In the genomic region with DNA sequence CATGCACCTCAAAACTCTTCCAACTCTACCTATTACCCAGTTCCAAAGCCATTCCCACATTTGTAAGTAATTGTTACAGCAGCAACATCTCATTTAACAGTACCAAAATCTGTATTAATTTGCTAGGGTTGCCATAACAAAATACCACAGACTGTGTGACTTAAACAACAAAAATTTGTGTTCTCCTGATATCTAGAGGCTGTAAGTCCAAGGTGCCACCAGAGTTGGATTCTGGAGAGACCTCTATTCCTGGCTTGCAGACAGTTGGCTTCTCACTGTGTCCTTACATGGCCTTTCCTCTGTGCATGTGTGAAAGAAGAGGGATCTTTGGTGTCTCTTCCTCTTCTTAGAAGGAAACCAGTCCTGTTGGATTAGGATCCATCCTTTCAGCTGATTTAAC, we compare ENCODE assay signal across 20 cellular contexts.
DNase-seq lines count a peak whose midpoint lies in the region; ATAC-seq and TF ChIP-seq lines count a peak whose summit lies in the region.
"Had no signal": no experiment of that assay in that cellular context is flagged by ENCODE, and none has a peak within 500 bp of the region (broad histone marks: within the 10 kb centered on the region; RNA-seq: fewer than 3 reads in every experiment).

No MANE protein-coding gene starts in this region.

- no peak for TF ChIP-seq CTCF in fibroblast of villous mesenchyme (IDR thresholded peaks at IDR 0.05; ENCODE audit: insufficient read depth, low read depth, low read length)
- TF ChIP-seq CTCF in mesothelial cell of epicardium (IDR thresholded peaks at IDR 0.05; ENCODE audit: unreplicated experiment): no peak

- no peak overlapping the region for H3K4me2 ChIP-seq in trophoblast cell (ENCODE audit: low read length)

- H3K79me1 ChIP-seq in trophoblast cell (ENCODE audit: low read length): no peaks in the 10 kb centered on the region

- H4K91ac ChIP-seq in trophoblast cell (ENCODE audit: low read depth, low read length): no peak overlapping the region

- no peak overlapping the region for H2BK12ac ChIP-seq in trophoblast cell (ENCODE audit: low read length)

- no peak overlapping the region for H2AFZ ChIP-seq in trophoblast cell (ENCODE audit: insufficient read depth, low read length, poor library complexity)

- H3K18ac ChIP-seq in trophoblast cell (ENCODE audit: low read length): no peak overlapping the region

- H3K79me2 ChIP-seq in trophoblast cell (ENCODE audit: control insufficient read depth, insufficient read depth, low read length, poor library complexity): no peaks in the 10 kb centered on the region

- H4K8ac ChIP-seq in trophoblast cell (ENCODE audit: low read depth, low read length): no peak overlapping the region

- no peaks in the 10 kb centered on the region for H3K36me3 ChIP-seq in trophoblast cell (ENCODE audit: control insufficient read depth in 1 of 2, insufficient read depth in 2 of 2, low read length in 2 of 2)
- H3K36me3 ChIP-seq: HAP-1 had no signal

- no peak overlapping the region for H2BK5ac ChIP-seq in trophoblast cell (ENCODE audit: low read depth, low read length, poor library complexity)

- H3K27ac Mint-ChIP-seq in mesothelial cell of epicardium: no peak overlapping the region
- H3K27ac Mint-ChIP-seq: CD4-positive, alpha-beta T cell had no signal

- no peak overlapping the region for H2BK120ac ChIP-seq in trophoblast cell (ENCODE audit: insufficient read depth, low read length, poor library complexity)

- no peaks in the 10 kb centered on the region for H3K9me3 ChIP-seq in trophoblast cell (ENCODE audit: insufficient read depth, low read depth, low read length)
- H3K9me3 ChIP-seq: Caco-2, HAP-1 had no signal

- no peak overlapping the region for H3K4me3 ChIP-seq in fibroblast of villous mesenchyme (ENCODE audit: low read depth, low read length)
- no peak overlapping the region for H3K4me3 ChIP-seq in trophoblast cell (ENCODE audit: low read depth, low read length)
- H3K4me3 ChIP-seq: HAP-1 had no signal

- no peaks in the 10 kb centered on the region for H3K9me3 Mint-ChIP-seq in mesothelial cell of epicardium
- H3K9me3 Mint-ChIP-seq: CD4-positive, alpha-beta T cell had no signal

- H3K9ac ChIP-seq in trophoblast cell (ENCODE audit: low read length): no peak overlapping the region

- H3K4me1 Mint-ChIP-seq in mesothelial cell of epicardium: peaks cover 2% of the 10 kb centered on the region

- H3K4ac ChIP-seq in trophoblast cell (ENCODE audit: low read depth, low read length): no peak overlapping the region

- H3K14ac ChIP-seq in trophoblast cell (ENCODE audit: low read length): no peak overlapping the region

- H3K36me3 Mint-ChIP-seq in mesothelial cell of epicardium: no peaks in the 10 kb centered on the region

- H3K4me3 Mint-ChIP-seq in mesothelial cell of epicardium: no peak overlapping the region
- H3K4me3 Mint-ChIP-seq: CD4-positive, alpha-beta T cell had no signal

- H3K27me3 ChIP-seq in trophoblast cell (ENCODE audit: insufficient read depth, low read length): no peaks in the 10 kb centered on the region

- no peak overlapping the region for H3K23ac ChIP-seq in trophoblast cell (ENCODE audit: low read length)

- no peaks in the 10 kb centered on the region for H3K4me1 ChIP-seq in trophoblast cell (ENCODE audit: control insufficient read depth in 1 of 2, insufficient read depth in 2 of 2, low read length in 2 of 2)
- H3K4me1 ChIP-seq: Caco-2, HAP-1 had no signal

- H3K27me3 Mint-ChIP-seq in mesothelial cell of epicardium (ENCODE audit: low read depth): no peaks in the 10 kb centered on the region
- H3K27me3 Mint-ChIP-seq: CD4-positive, alpha-beta T cell had no signal

- H3K27ac ChIP-seq in trophoblast cell (ENCODE audit: low read depth, low read length): no peak overlapping the region
- H3K27ac ChIP-seq: RWPE1 had no signal

- H4K12ac ChIP-seq in trophoblast cell (ENCODE audit: low read depth, low read length): no peak overlapping the region

- ATAC-seq in GM21447 (IDR thresholded peaks at IDR 0.05; ENCODE audit: unreplicated experiment): no peak
- ATAC-seq: HepG2, PC-3, SK-N-SH treated with all-trans-retinoic acid at 6 μM for 48 hours had no signal

- DNase-seq in EL (peak; percentile 45), RPMI7951 (ENCODE audit: low read depth) (peak; percentile 65), fibroblast of villous mesenchyme (ENCODE audit: low read depth) (peak; percentile 9), trophoblast cell (peak; percentile 74 to 95), mesothelial cell of epicardium (ENCODE audit: low spot score in 2 of 2, unreplicated experiment in 2 of 2) (no peak), MV-4-11 (lab: John Stamatoyannopoulos, UW) (no peak)
- DNase-seq: Caco-2; CD4-positive, alpha-beta T cell; KBM-7; NCI-H1694 treated with DMSO at 0.1 percent for 48 hours; NCI-H2107; NCI-H2227 treated with DMSO at 0.1 percent for 48 hours; NCI-H524 treated with DMSO at 0.1 percent for 48 hours; PC-3; SIG-M5 had no signal

- no peak overlapping the region for H2AK5ac ChIP-seq in trophoblast cell (ENCODE audit: low read length)

Comparison
In these comparisons a context has a peak if more than half of its experiments do, and no peak if none do; other contexts are left out.
1. DNase-seq: peak in EL (single experiment), RPMI7951 (single experiment), fibroblast of villous mesenchyme (single experiment) and trophoblast cell (2 of 2); none in mesothelial cell of epicardium (0 of 2) and MV-4-11 (single experiment).